ENCODE assay signal across 1 cellular context in the genomic region with DNA sequence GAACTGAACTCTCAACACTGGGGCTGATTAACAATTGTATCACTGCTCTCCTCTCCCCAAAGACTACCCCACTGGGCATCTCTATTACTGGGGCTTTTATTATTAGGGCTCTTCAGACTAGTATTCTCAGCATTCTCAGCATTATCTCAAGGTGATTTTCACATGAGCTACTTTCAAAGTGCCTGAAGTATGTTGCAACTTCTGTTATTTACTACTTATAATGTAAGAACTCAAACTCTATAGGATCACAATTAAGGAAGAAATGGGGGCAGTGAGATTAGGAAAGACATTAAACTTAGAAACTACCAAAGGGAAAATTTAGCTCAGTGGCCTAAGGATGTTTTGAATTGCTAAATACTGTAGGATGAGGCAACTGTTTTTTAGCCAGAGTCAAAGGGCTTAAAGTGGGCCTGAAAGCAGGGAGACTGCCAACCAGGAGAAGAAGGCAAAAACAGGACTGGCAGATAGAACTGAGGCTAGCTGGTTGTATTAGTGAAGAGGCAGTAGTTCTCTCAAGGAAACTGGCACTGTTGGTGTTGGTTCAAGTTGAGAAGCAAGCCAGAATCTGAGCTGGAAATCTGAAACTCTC.
TF ChIP-seq lines count a peak whose summit lies in the region.

No MANE protein-coding gene starts in this region.

TF ChIP-seq in H1, 55 proteins besides CTCF, POLR2A, EP300 and RAD21 (continued from another document):
- TF ChIP-seq GTF2F1 (IDR thresholded peaks at IDR 0.05; ENCODE audit: borderline replicate concordance, low read depth, low read length) = no peak
- no peak for TF ChIP-seq ZNF274 (IDR thresholded peaks at IDR 0.05; ENCODE audit: borderline replicate concordance, extremely low read depth, low read length)
- no peak for TF ChIP-seq CHD7 (IDR thresholded peaks at IDR 0.05; ENCODE audit: insufficient replicate concordance, low read length)
- no peak for TF ChIP-seq MAFK (IDR thresholded peaks at IDR 0.05; ENCODE audit: low read depth, low read length)
- no peak for TF ChIP-seq TCF12 (IDR thresholded peaks at IDR 0.05; ENCODE audit: low read depth, low read length)
- no peak for TF ChIP-seq RXRA (IDR thresholded peaks at IDR 0.05; ENCODE audit: insufficient read depth, low read depth, low read length)
- TF ChIP-seq RNF2 (IDR thresholded peaks at IDR 0.05; ENCODE audit: borderline replicate concordance, low read depth, low read length, missing control alignments, poor library complexity, severe bottlenecking) = no peak
- no peak for TF ChIP-seq EGR1 (IDR thresholded peaks at IDR 0.05; ENCODE audit: borderline replicate concordance, low read depth, low read length)
- TF ChIP-seq BRCA1 (IDR thresholded peaks at IDR 0.05; ENCODE audit: low read depth, low read length) = no peak
- TF ChIP-seq BACH1 (IDR thresholded peaks at IDR 0.05; ENCODE audit: low read length) = no peak
- no peak for TF ChIP-seq SRF (IDR thresholded peaks at IDR 0.05; ENCODE audit: low read depth, low read length)
- no peak for TF ChIP-seq SP1 (IDR thresholded peaks at IDR 0.05; ENCODE audit: low read depth, low read length)
- no peak for TF ChIP-seq USF2 (IDR thresholded peaks at IDR 0.05; ENCODE audit: low read length)
- no peak for TF ChIP-seq NRF1 (IDR thresholded peaks at IDR 0.05; ENCODE audit: low read depth, low read length)
- no peak for TF ChIP-seq RBBP5 (IDR thresholded peaks at IDR 0.05; ENCODE audit: borderline replicate concordance, low read depth, low read length)
- TF ChIP-seq KDM1A (IDR thresholded peaks at IDR 0.05; ENCODE audit: borderline replicate concordance, low read length) = no peak
- TF ChIP-seq HDAC2 (IDR thresholded peaks at IDR 0.05; ENCODE audit: borderline replicate concordance in 1 of 2, low read depth in 2 of 2, low read length in 2 of 2) = no peak
